ENCODE assay signal across 31 cellular contexts in genomic region chr4:20381005-20381404, GRCh38.
"Had no signal": no experiment of that assay in that cellular context is flagged by ENCODE, and none has a peak within 500 bp of the region (broad histone marks: within the 10 kb centered on the region; RNA-seq: fewer than 3 reads in every experiment).

No MANE protein-coding gene starts in this region.

- H2AFZ ChIP-seq: neural progenitor cell, parathyroid adenoma had no signal

- H3K9ac ChIP-seq: neural progenitor cell, parathyroid adenoma had no signal

- H3K9me3 Mint-ChIP-seq: nephron; stimulated activated memory B cell treated with anti-CD40 and anti-IgM and Interleukin-4, amounts not matched to agents 10 μg/mL and 1 μg/mL and 100 μg/mL, for 72 hours; type B pancreatic cell had no signal

- H3K36me3 Mint-ChIP-seq: natural killer cell; stimulated activated memory B cell treated with anti-CD40 and anti-IgM and Interleukin-4, amounts not matched to agents 10 μg/mL and 1 μg/mL and 100 μg/mL, for 72 hours had no signal

- H3K4me3 ChIP-seq: neural progenitor cell, ovary, psoas muscle, skin epidermis, smooth muscle cell, spleen, suprapubic skin, testis, tibial artery, transverse colon, upper lobe of right lung, uterus had no signal

- H3K27ac ChIP-seq: neural progenitor cell, ovary, parathyroid adenoma, psoas muscle, skin epidermis, spleen, suprapubic skin, testis, tibial artery, transverse colon, upper lobe of right lung, uterus had no signal

- H3K4me1 ChIP-seq: neural progenitor cell, parathyroid adenoma, psoas muscle, spleen, suprapubic skin, testis, tibial artery, transverse colon, upper lobe of right lung, uterus had no signal

- H3K4me1 Mint-ChIP-seq: natural killer cell; stimulated activated memory B cell treated with anti-CD40 and anti-IgM and Interleukin-4, amounts not matched to agents 10 μg/mL and 1 μg/mL and 100 μg/mL, for 72 hours; stimulated activated naive CD8-positive, alpha-beta T cell treated with anti-CD3 and anti-CD28 coated beads, Interleukin-15, amount 100 ng/mL, for 72 hours had no signal

- DNase-seq: natural killer cell; occipital lobe; ovary; posterior cingulate gyrus; psoas muscle; right cardiac atrium; spleen; stimulated activated CD4-positive, alpha-beta T cell treated with anti-CD3 and anti-CD28 coated beads, Interleukin-12 subunit alpha, Interleukin-12 subunit beta, amount 100 ng/mL, for 4 hours; stimulated activated CD4-positive, alpha-beta T cell treated with anti-CD3 and anti-CD28 coated beads, Interleukin-1b, Interleukin-23, amount 100 ng/mL, for 48 hours; stimulated activated CD4-positive, alpha-beta T cell treated with anti-CD3 and anti-CD28 coated beads, Interleukin-4, amount 100 ng/mL, for 1 hour; stimulated activated CD4-positive, alpha-beta T cell treated with anti-CD3 and anti-CD28 coated beads, Interleukin-4, amount 100 ng/mL, for 4 hours; stimulated activated CD8-positive, alpha-beta memory T cell treated with anti-CD3 and anti-CD28 coated beads, Interleukin-4, amount 100 ng/mL, for 48 hours; stimulated activated naive CD4-positive, alpha-beta T cell; stimulated activated naive CD8-positive, alpha-beta T cell treated with anti-CD3 and anti-CD28 coated beads, Interleukin-15, amount 100 ng/mL, for 72 hours; stimulated activated naive CD8-positive, alpha-beta T cell treated with anti-CD3 and anti-CD28 coated beads, Interleukin-15, Interleukin-2, amounts not matched to agents 100 U/mL and 50 U/mL, for 24 hours; substantia nigra; testis; tibial artery; transverse colon; upper lobe of right lung; uterus had no signal

- ATAC-seq: natural killer cell; psoas muscle; right cardiac atrium; sciatic nerve; stimulated activated memory B cell treated with anti-CD40 and anti-IgM and Interleukin-4, amounts not matched to agents 10 μg/mL and 1 μg/mL and 100 μg/mL, for 72 hours; stimulated activated naive CD8-positive, alpha-beta T cell treated with anti-CD3 and anti-CD28 coated beads, Interleukin-15, amount 100 ng/mL, for 72 hours; stimulated activated naive CD8-positive, alpha-beta T cell treated with anti-CD3 and anti-CD28 coated beads, Interleukin-15, Interleukin-2, amounts not matched to agents 100 U/mL and 50 U/mL, for 24 hours; upper lobe of right lung had no signal

- H3K4me2 ChIP-seq: neural progenitor cell, smooth muscle cell had no signal

- H3K79me2 ChIP-seq: parathyroid adenoma had no signal

- H3K9me3 ChIP-seq: ovary, psoas muscle, spleen, suprapubic skin, testis, tibial artery, transverse colon, upper lobe of right lung, uterus had no signal

- H3K36me3 ChIP-seq: neural progenitor cell, ovary, spleen, suprapubic skin, tibial artery, transverse colon, upper lobe of right lung, uterus had no signal

- H3K4me3 Mint-ChIP-seq: natural killer cell; nephron; neural progenitor cell; stimulated activated memory B cell treated with anti-CD40 and anti-IgM and Interleukin-4, amounts not matched to agents 10 μg/mL and 1 μg/mL and 100 μg/mL, for 72 hours; stimulated activated naive CD8-positive, alpha-beta T cell treated with anti-CD3 and anti-CD28 coated beads, Interleukin-15, amount 100 ng/mL, for 72 hours; type B pancreatic cell had no signal

- H3K27me3 Mint-ChIP-seq: progenitor cell of endocrine pancreas, type B pancreatic cell had no signal

- H3K27me3 ChIP-seq: neural progenitor cell, ovary, spleen, suprapubic skin, testis, tibial artery, transverse colon, upper lobe of right lung, uterus had no signal
